In the genomic region with DNA sequence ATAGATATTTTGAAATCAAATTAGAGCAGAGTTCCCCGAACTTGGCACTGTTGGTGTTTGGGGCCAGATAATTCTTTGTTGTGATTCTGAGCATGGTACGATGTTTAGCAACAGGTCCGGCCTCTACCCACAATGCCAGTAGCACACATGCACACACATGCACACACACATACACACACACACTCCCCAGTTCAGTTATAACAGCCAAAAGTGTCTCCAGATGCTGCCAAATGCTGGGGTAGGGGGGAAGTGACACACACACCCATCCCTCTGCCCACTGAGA, we compare ENCODE assay signal across 32 cellular contexts.
"Had no signal": no experiment of that assay in that cellular context is flagged by ENCODE, and none has a peak within 500 bp of the region (broad histone marks: within the 10 kb centered on the region; RNA-seq: fewer than 3 reads in every experiment).

No MANE protein-coding gene starts in this region.

- H3K27me3 Mint-ChIP-seq: activated CD4-positive, alpha-beta memory T cell treated with anti-CD3 and anti-CD28 coated beads, Interleukin-2, amount 10 ng/mL, durations not matched to agents 7 days and 5 days; activated CD4-positive, alpha-beta T cell treated with anti-CD3 and anti-CD28 coated beads, Interleukin-2, amount 10 ng/mL, durations not matched to agents 7 days and 5 days; dendritic cell treated with granulocyte-macrophage colony-stimulating factor and Interleukin-4, amounts not matched to agents 40 ng/mL and 50 ng/mL, for 4 days had no signal

- H3K4me3 ChIP-seq: ascending aorta, coronary artery, dorsolateral prefrontal cortex, gastrocnemius medialis had no signal

- DNase-seq: activated CD4-positive, alpha-beta memory T cell treated with anti-CD3 and anti-CD28 coated beads, Interleukin-2, amount 10 ng/mL, durations not matched to agents 7 days and 5 days; activated CD4-positive, alpha-beta T cell treated with anti-CD3 and anti-CD28 coated beads for 1 hour; activated CD4-positive, alpha-beta T cell treated with anti-CD3 and anti-CD28 coated beads for 4 hours; activated CD4-positive, alpha-beta T cell treated with anti-CD3 and anti-CD28 coated beads, Interleukin-2, amount 10 ng/mL, durations not matched to agents 7 days and 5 days; activated CD4-positive, alpha-beta T cell treated with anti-CD3 and anti-CD28 coated beads, Interleukin-2, amount 50 U/mL, for 4 hours; activated CD8-positive, alpha-beta memory T cell treated with anti-CD3 and anti-CD28 coated beads, Interleukin-2, amount 50 U/mL, for 48 hours; activated gamma-delta T cell; activated naive CD4-positive, alpha-beta T cell; activated naive CD4-positive, alpha-beta T cell treated with anti-CD3 and anti-CD28 coated beads, Interleukin-2, amount 10 ng/mL, durations not matched to agents 7 days and 5 days; activated naive CD8-positive, alpha-beta T cell treated with anti-CD3 and anti-CD28 coated beads, Interleukin-2, amount 10 ng/mL, durations not matched to agents 7 days and 5 days; activated T-cell treated with anti-CD3 and anti-CD28 coated beads for 4 hours; activated T-cell treated with anti-CD3 and anti-CD28 coated beads, Interleukin-2, amount 50 U/mL, for 24 hours; activated T-cell treated with anti-CD3 and anti-CD28 coated beads, Interleukin-2, amount 50 U/mL, for 72 hours; brain microvascular endothelial cell; dorsolateral prefrontal cortex; effector memory CD4-positive, alpha-beta T cell; endodermal cell; foreskin keratinocyte; gastrocnemius medialis; glutamatergic neuron; T-helper 1 cell; T-helper 17 cell; T1000 had no signal

- H3K4me1 ChIP-seq: ascending aorta, foreskin keratinocyte, gastrocnemius medialis had no signal

- H3K27ac Mint-ChIP-seq: activated CD4-positive, alpha-beta memory T cell treated with anti-CD3 and anti-CD28 coated beads, Interleukin-2, amount 10 ng/mL, durations not matched to agents 7 days and 5 days; activated CD4-positive, alpha-beta T cell treated with anti-CD3 and anti-CD28 coated beads, Interleukin-2, amount 10 ng/mL, durations not matched to agents 7 days and 5 days; activated naive CD4-positive, alpha-beta T cell treated with anti-CD3 and anti-CD28 coated beads, Interleukin-2, amount 10 ng/mL, durations not matched to agents 7 days and 5 days; activated naive CD4-positive, alpha-beta T cell treated with anti-CD3 and anti-CD28 coated beads, Interleukin-2, amount 50 U/mL, for 72 hours; activated naive CD8-positive, alpha-beta T cell treated with anti-CD3 and anti-CD28 coated beads, Interleukin-2, amount 10 ng/mL, durations not matched to agents 7 days and 5 days; activated T-cell treated with anti-CD3 and anti-CD28 coated beads, Interleukin-2, amount 50 U/mL, for 24 hours; activated T-cell treated with anti-CD3 and anti-CD28 coated beads, Interleukin-2, amount 50 U/mL, for 72 hours; dendritic cell treated with granulocyte-macrophage colony-stimulating factor and Interleukin-4, amounts not matched to agents 40 ng/mL and 50 ng/mL, for 4 days; endodermal cell; T-helper 17 cell; T-helper 2 cell treated with Interferon-gamma antibody and Interleukin-4, amounts not matched to agents 5 μg/mL and 100 μg/mL, for 36 hours; WTC11 had no signal

- ATAC-seq: activated naive CD4-positive, alpha-beta T cell treated with anti-CD3 and anti-CD28 coated beads, Interleukin-2, amount 50 U/mL, for 72 hours; activated T-cell treated with anti-CD3 and anti-CD28 coated beads, Interleukin-2, amount 50 U/mL, for 72 hours; esophagus mucosa; foreskin keratinocyte; gastrocnemius medialis; T-helper 17 cell; WTC11 had no signal

- H3K4me1 Mint-ChIP-seq: activated CD4-positive, alpha-beta memory T cell treated with anti-CD3 and anti-CD28 coated beads, Interleukin-2, amount 10 ng/mL, durations not matched to agents 7 days and 5 days; activated CD4-positive, alpha-beta T cell treated with anti-CD3 and anti-CD28 coated beads, Interleukin-2, amount 10 ng/mL, durations not matched to agents 7 days and 5 days; activated naive CD4-positive, alpha-beta T cell treated with anti-CD3 and anti-CD28 coated beads, Interleukin-2, amount 10 ng/mL, durations not matched to agents 7 days and 5 days; activated naive CD8-positive, alpha-beta T cell treated with anti-CD3 and anti-CD28 coated beads, Interleukin-2, amount 10 ng/mL, durations not matched to agents 7 days and 5 days; central memory CD8-positive, alpha-beta T cell; WTC11 had no signal

- H3K9me3 ChIP-seq: gastrocnemius medialis had no signal

- H3K36me3 Mint-ChIP-seq: activated naive CD4-positive, alpha-beta T cell treated with anti-CD3 and anti-CD28 coated beads, Interleukin-2, amount 10 ng/mL, durations not matched to agents 7 days and 5 days; activated naive CD4-positive, alpha-beta T cell treated with anti-CD3 and anti-CD28 coated beads, Interleukin-2, amount 50 U/mL, for 72 hours; activated naive CD8-positive, alpha-beta T cell treated with anti-CD3 and anti-CD28 coated beads, Interleukin-2, amount 10 ng/mL, durations not matched to agents 7 days and 5 days; WTC11 had no signal

- H3K36me3 ChIP-seq: ascending aorta, brain microvascular endothelial cell, gastrocnemius medialis had no signal

- H3K27ac ChIP-seq: ascending aorta, brain microvascular endothelial cell, coronary artery, dorsolateral prefrontal cortex, foreskin keratinocyte, gastrocnemius medialis had no signal

- FAIRE-seq: bronchial epithelial cell had no signal

- H3K27me3 ChIP-seq: ascending aorta, brain microvascular endothelial cell, dorsolateral prefrontal cortex, foreskin keratinocyte, gastrocnemius medialis had no signal

- H3K9me3 Mint-ChIP-seq: activated CD4-positive, alpha-beta memory T cell treated with anti-CD3 and anti-CD28 coated beads, Interleukin-2, amount 10 ng/mL, durations not matched to agents 7 days and 5 days; activated CD4-positive, alpha-beta T cell treated with anti-CD3 and anti-CD28 coated beads, Interleukin-2, amount 10 ng/mL, durations not matched to agents 7 days and 5 days; activated naive CD4-positive, alpha-beta T cell treated with anti-CD3 and anti-CD28 coated beads, Interleukin-2, amount 10 ng/mL, durations not matched to agents 7 days and 5 days; activated naive CD4-positive, alpha-beta T cell treated with anti-CD3 and anti-CD28 coated beads, Interleukin-2, amount 50 U/mL, for 72 hours; activated naive CD8-positive, alpha-beta T cell treated with anti-CD3 and anti-CD28 coated beads, Interleukin-2, amount 10 ng/mL, durations not matched to agents 7 days and 5 days; activated T-cell treated with anti-CD3 and anti-CD28 coated beads, Interleukin-2, amount 50 U/mL, for 24 hours; activated T-cell treated with anti-CD3 and anti-CD28 coated beads, Interleukin-2, amount 50 U/mL, for 72 hours; central memory CD8-positive, alpha-beta T cell; dendritic cell treated with granulocyte-macrophage colony-stimulating factor and Interleukin-4, amounts not matched to agents 40 ng/mL and 50 ng/mL, for 4 days; T-helper 2 cell treated with Interferon-gamma antibody and Interleukin-4, amounts not matched to agents 5 μg/mL and 100 μg/mL, for 36 hours had no signal

- H3K4me3 Mint-ChIP-seq: activated CD4-positive, alpha-beta memory T cell treated with anti-CD3 and anti-CD28 coated beads, Interleukin-2, amount 10 ng/mL, durations not matched to agents 7 days and 5 days; activated CD4-positive, alpha-beta T cell treated with anti-CD3 and anti-CD28 coated beads, Interleukin-2, amount 10 ng/mL, durations not matched to agents 7 days and 5 days; activated naive CD4-positive, alpha-beta T cell treated with anti-CD3 and anti-CD28 coated beads, Interleukin-2, amount 10 ng/mL, durations not matched to agents 7 days and 5 days; activated naive CD8-positive, alpha-beta T cell treated with anti-CD3 and anti-CD28 coated beads, Interleukin-2, amount 10 ng/mL, durations not matched to agents 7 days and 5 days; activated T-cell treated with anti-CD3 and anti-CD28 coated beads, Interleukin-2, amount 50 U/mL, for 24 hours; activated T-cell treated with anti-CD3 and anti-CD28 coated beads, Interleukin-2, amount 50 U/mL, for 72 hours; central memory CD8-positive, alpha-beta T cell; dendritic cell treated with granulocyte-macrophage colony-stimulating factor and Interleukin-4, amounts not matched to agents 40 ng/mL and 50 ng/mL, for 4 days; endodermal cell; T-helper 17 cell; T-helper 2 cell treated with Interferon-gamma antibody and Interleukin-4, amounts not matched to agents 5 μg/mL and 100 μg/mL, for 36 hours; WTC11 had no signal
